ENCODE assay signal across 21 cellular contexts in genomic region chr2:239554761-239555565, GRCh38.
DNase-seq lines count a peak whose midpoint lies in the region; ATAC-seq lines count a peak whose summit lies in the region.
"Had no signal": no experiment of that assay in that cellular context is flagged by ENCODE, and none has a peak within 500 bp of the region (broad histone marks: within the 10 kb centered on the region; RNA-seq: fewer than 3 reads in every experiment).

No MANE protein-coding gene starts in this region.

- no peak overlapping the region for H3K4me3 ChIP-seq in right cardiac atrium (ENCODE audit: low read length)
- H3K4me3 ChIP-seq in thymus (ENCODE audit: low read length) = no peak overlapping the region
- H3K4me3 ChIP-seq: A549, K562, MG63, SK-N-MC had no signal

- H3K27me3 ChIP-seq in right cardiac atrium (ENCODE audit: control insufficient read depth, insufficient read depth) = no peaks in the 10 kb centered on the region
- H3K27me3 ChIP-seq in thymus (ENCODE audit: control insufficient read depth, insufficient read depth) = no peaks in the 10 kb centered on the region

- no peak overlapping the region for H3K27ac ChIP-seq in right cardiac atrium (ENCODE audit: low read length)
- H3K27ac ChIP-seq in KOPT-K1 (ENCODE audit: low read depth, low read length, poor library complexity, severe bottlenecking) = peak overlapping the region; percentile 95
- peak overlapping the region; percentile 47 for H3K27ac ChIP-seq in thymus (ENCODE audit: low read depth)
- H3K27ac ChIP-seq: A549, C4-2B, SK-N-MC had no signal

- H3K9me3 ChIP-seq in right cardiac atrium (ENCODE audit: control insufficient read depth, low read length) = no peaks in the 10 kb centered on the region
- H3K9me3 ChIP-seq in KOPT-K1 (ENCODE audit: insufficient read depth, low read length, poor library complexity, severe bottlenecking) = no peaks in the 10 kb centered on the region
- H3K9me3 ChIP-seq in thymus (ENCODE audit: control insufficient read depth) = no peaks in the 10 kb centered on the region
- H3K9me3 ChIP-seq: A549, MG63 had no signal

- intact Hi-C loops in cardiac septum (cut with DNase I) (no loop called here), right cardiac atrium (cut with DNase I) (no loop called here)

- no peak for ATAC-seq in right cardiac atrium
- no peak for ATAC-seq in HG03469 (IDR thresholded peaks at IDR 0.05; ENCODE audit: unreplicated experiment)
- ATAC-seq: HCT116, HepG2, K562 had no signal

- H3K36me3 ChIP-seq in KOPT-K1 (ENCODE audit: insufficient read depth, low read length) (no peaks in the 10 kb centered on the region), thymus (ENCODE audit: control insufficient read depth, insufficient read depth) (no peaks in the 10 kb centered on the region)
- H3K36me3 ChIP-seq: MG63 had no signal

- DNase-seq in cardiac septum (ENCODE audit: low spot score) = peak; percentile 39
- DNase-seq in right cardiac atrium = no peak
- peak; percentile 67 for DNase-seq in mesenteric fat pad (ENCODE audit: low spot score)
- no peak for DNase-seq in DMS79 (lab: John Stamatoyannopoulos, UW)
- DNase-seq: AML-193, DMS 273 treated with DMSO at 0.1 percent for 48 hours, DMS79 treated with DMSO at 0.1 percent for 48 hours, MG63, NCI-H2029, NCI-H526 treated with DMSO at 0.1 percent for 48 hours, RPMI8226, SIG-M5 had no signal

- 65% methylated on average over 8 of the region's 8 CpGs for WGBS in right cardiac atrium
- whole genome bisulfite sequencing in thymus = 30% methylated on average over 8 of the region's 8 CpGs

- H3K4me1 ChIP-seq in right cardiac atrium (ENCODE audit: control insufficient read depth, insufficient read depth, low read length) (no peaks in the 10 kb centered on the region), thymus (ENCODE audit: control insufficient read depth, insufficient read depth, low read length) (peaks cover 49% of the 10 kb centered on the region)
- H3K4me1 ChIP-seq: A549 had no signal

Comparison
In these comparisons a context has a peak if more than half of its experiments do, and no peak if none do; other contexts are left out.
1. DNase-seq: peak in cardiac septum (single experiment) and mesenteric fat pad (single experiment); none in right cardiac atrium (0 of 3) and DMS79 (single experiment).